9 cellular contexts compared by ENCODE assay signal in genomic region chr17:2158011-2158410, GRCh38.
A peak's percentile ranks its signal among the peaks of the same experiment; 100 is the strongest.
DNase-seq lines count a peak whose midpoint lies in the region; ATAC-seq and TF ChIP-seq lines count a peak whose summit lies in the region.
"Had no signal": no experiment of that assay in that cellular context is flagged by ENCODE, and none has a peak within 500 bp of the region (broad histone marks: within the 10 kb centered on the region; RNA-seq: fewer than 3 reads in every experiment).

No MANE protein-coding gene starts in this region.

- peak; percentile 49 for ATAC-seq in mucosa of descending colon

- DNase-seq in AG08396 (ENCODE audit: low spot score) (peak; percentile 58), MV-4-11 (lab: John Stamatoyannopoulos, UW) (peak; percentile 83), epithelial cell of esophagus (ENCODE audit: low read depth) (peak; percentile 92), mucosa of descending colon (no peak), DMS 273 treated with DMSO at 0.1 percent for 48 hours (lab: John Stamatoyannopoulos, UW) (no peak), posterior cingulate gyrus (no peak), middle frontal gyrus (ENCODE audit: extremely low spot score, low spot score) (no peak), esophagus muscularis mucosa (ENCODE audit: extremely low spot score) (no peak)
- DNase-seq: NCI-H2171 treated with DMSO at 0.1 percent for 48 hours had no signal

- no peak for TF ChIP-seq CTCF in epithelial cell of esophagus (IDR thresholded peaks at IDR 0.05; ENCODE audit: insufficient read depth, low read depth, low read length, missing control alignments)
- TF ChIP-seq CTCF in mucosa of descending colon (IDR thresholded peaks at IDR 0.05), result no peak
- TF ChIP-seq CTCF in esophagus muscularis mucosa (IDR thresholded peaks at IDR 0.05), result no peak

- H3K4me3 ChIP-seq in epithelial cell of esophagus (ENCODE audit: low read length), result no peak overlapping the region
- H3K4me3 ChIP-seq in mucosa of descending colon, result no peak overlapping the region
- H3K4me3 ChIP-seq in esophagus muscularis mucosa, result no peak overlapping the region

- no peaks in the 10 kb centered on the region for H3K27me3 ChIP-seq in esophagus muscularis mucosa

- TF ChIP-seq EP300 in esophagus muscularis mucosa (IDR thresholded peaks at IDR 0.05), result no peak

- H3K36me3 ChIP-seq in mucosa of descending colon (ENCODE audit: low read depth), result no peaks in the 10 kb centered on the region
- peaks cover 0 to 70% (median 31%) of the 10 kb centered on the region in 4 donors for H3K36me3 ChIP-seq in esophagus muscularis mucosa

- H3K9me3 ChIP-seq in mucosa of descending colon (no peaks in the 10 kb centered on the region), esophagus muscularis mucosa (no peaks in the 10 kb centered on the region)

- intact Hi-C loops in mucosa of descending colon (cut with DNase I, micrococcal nuclease) (no loop called here), posterior cingulate gyrus (cut with DNase I) (no loop called here), esophagus muscularis mucosa (cut with DNase I) (no loop called here)

- H3K27ac ChIP-seq in esophagus muscularis mucosa (replicated peaks in 1 of 4), result peak overlapping the region in 1 of 4 donors; percentile 6

- no peak for TF ChIP-seq POLR2A in esophagus muscularis mucosa (IDR thresholded peaks at IDR 0.05; ENCODE audit: low read depth)

- no peaks in the 10 kb centered on the region for H3K4me1 ChIP-seq in mucosa of descending colon (ENCODE audit: low read depth)
- peaks cover 0 to 22% (median 17%) of the 10 kb centered on the region in 4 donors for H3K4me1 ChIP-seq in esophagus muscularis mucosa

- WGBS in esophagus muscularis mucosa, result 55% methylated on average over 2 of the region's 2 CpGs

Comparison
In these comparisons a context has a peak if more than half of its experiments do, and no peak if none do; other contexts are left out.
1. DNase-seq: peak in AG08396 (single experiment), MV-4-11 (single experiment) and epithelial cell of esophagus (single experiment); none in mucosa of descending colon (0 of 3), DMS 273 treated with DMSO at 0.1 percent for 48 hours (single experiment), posterior cingulate gyrus (0 of 10), middle frontal gyrus (single experiment) and esophagus muscularis mucosa (single experiment).